Comparison of ENCODE assay signal across 10 cellular contexts in the genomic region with DNA sequence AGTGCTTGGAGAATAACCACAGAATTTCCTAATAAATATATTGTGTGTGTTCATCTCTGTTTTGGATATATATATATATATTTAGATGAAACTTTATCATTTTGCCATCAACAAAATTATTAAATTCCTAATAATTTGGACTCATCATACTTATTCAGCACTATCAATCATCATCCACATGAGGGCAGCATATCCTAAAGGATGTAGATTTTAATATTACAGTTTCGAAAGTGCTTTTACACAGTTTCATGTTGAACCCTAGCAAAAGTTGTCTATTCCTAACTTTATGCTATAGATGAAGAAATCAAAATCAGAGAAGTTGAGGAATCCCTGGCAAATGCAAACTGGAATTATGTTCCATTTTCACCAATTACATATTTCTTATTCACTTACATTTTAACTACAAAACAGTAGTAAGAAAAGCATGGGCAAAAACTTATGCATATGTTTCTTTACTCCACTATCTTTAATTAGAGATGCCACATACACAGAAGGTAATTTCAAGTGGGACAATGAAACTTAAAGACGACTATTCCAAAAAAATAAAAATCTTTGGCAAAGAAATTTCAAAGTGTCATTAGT. TPM values are rescaled to one million over a fixed set of nuclear protein-coding genes. Genes with fewer than 3 reads are reported as not detected.
DNase-seq lines count a peak whose midpoint lies in the region; ATAC-seq and TF ChIP-seq lines count a peak whose summit lies in the region.
"Had no signal": no experiment of that assay in that cellular context is flagged by ENCODE, and none has a peak within 500 bp of the region (broad histone marks: within the 10 kb centered on the region; RNA-seq: fewer than 3 reads in every experiment).

No MANE protein-coding gene starts in this region.

- no peak overlapping the region for H4K5ac ChIP-seq in mesendoderm (ENCODE audit: low read length)

- no peaks in the 10 kb centered on the region for H3K36me3 Mint-ChIP-seq in activated CD4-positive, alpha-beta memory T cell treated with anti-CD3 and anti-CD28 coated beads, Interleukin-2, amount 10 ng/mL, durations not matched to agents 7 days and 5 days (ENCODE audit: low read depth)

- no peak overlapping the region for H3K18ac ChIP-seq in mesendoderm (ENCODE audit: low read length)

- H3K79me1 ChIP-seq in mesendoderm (ENCODE audit: low read length), result no peaks in the 10 kb centered on the region

- no peak overlapping the region for H3K4me3 Mint-ChIP-seq in activated CD4-positive, alpha-beta memory T cell treated with anti-CD3 and anti-CD28 coated beads, Interleukin-2, amount 10 ng/mL, durations not matched to agents 7 days and 5 days

- no peak overlapping the region for H3K4me2 ChIP-seq in mesendoderm (ENCODE audit: low read length)

- no peak overlapping the region for H2BK15ac ChIP-seq in mesendoderm (replicated peaks; ENCODE audit: low read depth)

- no peak overlapping the region for H3K4ac ChIP-seq in mesendoderm (ENCODE audit: low read depth, low read length)

- no peaks in the 10 kb centered on the region for H3K4me1 Mint-ChIP-seq in activated CD4-positive, alpha-beta memory T cell treated with anti-CD3 and anti-CD28 coated beads, Interleukin-2, amount 10 ng/mL, durations not matched to agents 7 days and 5 days

- H3K27ac ChIP-seq in breast epithelium, result no peak overlapping the region
- no peak overlapping the region for H3K27ac ChIP-seq in mesendoderm (ENCODE audit: low read depth, low read length)
- no peak overlapping the region for H3K27ac ChIP-seq in uterus

- H3K56ac ChIP-seq in mesendoderm (ENCODE audit: low read length), result no peak overlapping the region

- TF ChIP-seq POLR2A in breast epithelium (IDR thresholded peaks at IDR 0.05) (no peak), uterus (IDR thresholded peaks at IDR 0.05) (no peak)

- CTCF ChIA-PET in activated CD4-positive, alpha-beta memory T cell treated with anti-CD3 and anti-CD28 coated beads, Interleukin-2, amount 10 ng/mL, durations not matched to agents 7 days and 5 days (lab: Charles Lee), result interaction anchor here (0.8 to 1.5 kb wide), 3 partner anchors 80 to 191 kb away, joined by 3 to 7 read pairs (median 6); no protein-coding TSS in a partner anchor

- no peak overlapping the region for H3K27ac Mint-ChIP-seq in activated CD4-positive, alpha-beta memory T cell treated with anti-CD3 and anti-CD28 coated beads, Interleukin-2, amount 10 ng/mL, durations not matched to agents 7 days and 5 days

- no peaks in the 10 kb centered on the region for H3K27me3 ChIP-seq in breast epithelium
- H3K27me3 ChIP-seq in mesendoderm (ENCODE audit: insufficient read depth, low read length, poor library complexity), result no peaks in the 10 kb centered on the region
- no peaks in the 10 kb centered on the region for H3K27me3 ChIP-seq in uterus

- H2AK5ac ChIP-seq in mesendoderm (ENCODE audit: low read length), result no peak overlapping the region

- no peak overlapping the region for H2BK120ac ChIP-seq in mesendoderm (ENCODE audit: low read depth, low read length)

- no peak overlapping the region for H3K23ac ChIP-seq in mesendoderm (ENCODE audit: low read length)

- H2BK5ac ChIP-seq in mesendoderm (ENCODE audit: low read length), result no peak overlapping the region

- ATAC-seq in GM18868 (IDR thresholded peaks at IDR 0.05; ENCODE audit: unreplicated experiment), result peak; percentile 91

- no peaks in the 10 kb centered on the region for H3K79me2 ChIP-seq in mesendoderm (ENCODE audit: control insufficient read depth, insufficient read depth, low read length)

- H4K8ac ChIP-seq in mesendoderm (ENCODE audit: low read depth, low read length), result no peak overlapping the region

- H3K27me3 Mint-ChIP-seq in activated CD4-positive, alpha-beta memory T cell treated with anti-CD3 and anti-CD28 coated beads, Interleukin-2, amount 10 ng/mL, durations not matched to agents 7 days and 5 days, result no peaks in the 10 kb centered on the region

- no peaks in the 10 kb centered on the region for H3K9me3 ChIP-seq in breast epithelium
- no peaks in the 10 kb centered on the region for H3K9me3 ChIP-seq in uterus

- intact Hi-C loops in breast epithelium (cut with DNase I; ENCODE audit: low total_unique reads) (no loop called here), uterus (cut with DNase I; ENCODE audit: low total_unique reads) (no loop called here)

- peak; percentile 62 for TF ChIP-seq CTCF in AG10803 (conservative IDR thresholded peaks at IDR 0.05; ENCODE audit: low read length)
- TF ChIP-seq CTCF in breast epithelium (IDR thresholded peaks at IDR 0.05), result peak in 2 of 3 donors; percentile 55 to 61
- peak in 2 of 4 experiments; percentile 28 to 50 for TF ChIP-seq CTCF in uterus (IDR thresholded peaks at IDR 0.05)

- POLR2A ChIA-PET in activated CD4-positive, alpha-beta memory T cell treated with anti-CD3 and anti-CD28 coated beads, Interleukin-2, amount 10 ng/mL, durations not matched to agents 7 days and 5 days (lab: Charles Lee), result no interaction called here

- no peaks in the 10 kb centered on the region for H3K9me3 Mint-ChIP-seq in activated CD4-positive, alpha-beta memory T cell treated with anti-CD3 and anti-CD28 coated beads, Interleukin-2, amount 10 ng/mL, durations not matched to agents 7 days and 5 days

- no peak overlapping the region for H3K9ac ChIP-seq in mesendoderm (ENCODE audit: low read length)

- H3K36me3 ChIP-seq in breast epithelium (no peaks in the 10 kb centered on the region), mesendoderm (ENCODE audit: control insufficient read depth, insufficient read depth, low read length) (no peaks in the 10 kb centered on the region), uterus (no peaks in the 10 kb centered on the region)

- WGBS in mesendoderm (ENCODE audit: extremely low coverage, insufficient coverage, low lambda C conversion rate), result no CpG with 5 or more reads among the region's 2 CpGs

- H3K4me1 ChIP-seq in breast epithelium (no peaks in the 10 kb centered on the region), mesendoderm (ENCODE audit: control insufficient read depth, low read depth, low read length) (no peaks in the 10 kb centered on the region), uterus (no peaks in the 10 kb centered on the region)

- DNase-seq in AG10803 (ENCODE audit: low read depth), result peak; percentile 32
- peak; percentile 13 for DNase-seq in NCI-H1694 (lab: John Stamatoyannopoulos, UW)
- no peak for DNase-seq in breast epithelium (ENCODE audit: low spot score in 2 of 2)
- DNase-seq in mesendoderm, result peak; percentile 12
- DNase-seq in NK-92 treated with Interleukin-12 subunit alpha and Interleukin-12 subunit beta, amount 100 ng/mL, for 24 hours (lab: John Stamatoyannopoulos, UW), result no peak
- DNase-seq in uterus, result no peak
- DNase-seq in activated CD4-positive, alpha-beta memory T cell treated with anti-CD3 and anti-CD28 coated beads, Interleukin-2, amount 10 ng/mL, durations not matched to agents 7 days and 5 days, result no peak

- no peak overlapping the region for H3K4me3 ChIP-seq in AG10803 (ENCODE audit: low read length)
- no peak overlapping the region for H3K4me3 ChIP-seq in breast epithelium
- H3K4me3 ChIP-seq in mesendoderm (ENCODE audit: low read length), result no peak overlapping the region
- H3K4me3 ChIP-seq in uterus, result no peak overlapping the region

RNA-seq across cellular contexts. Expression of a gene that starts 36.6 kb away (rescaled TPM):
- not detected for total RNA-seq in breast epithelium
- 0.03 TPM for polyA plus RNA-seq in mesendoderm (2013, experiment 1 of 2)
- polyA plus RNA-seq in mesendoderm (2013, experiment 2 of 2), result 0.04 TPM
- not detected for total RNA-seq in uterus
- total RNA-seq in activated CD4-positive, alpha-beta memory T cell treated with anti-CD3 and anti-CD28 coated beads, Interleukin-2, amount 10 ng/mL, durations not matched to agents 7 days and 5 days, result not detected
- total RNA-seq: urinary bladder had no signal
- polyA plus RNA-seq: urinary bladder had no signal

RNA-seq across cellular contexts. Expression of a gene that starts 50.2 kb away (rescaled TPM):
- total RNA-seq in breast epithelium, result not detected
- polyA plus RNA-seq in mesendoderm (2013, experiment 1 of 2), result not detected
- not detected for polyA plus RNA-seq in mesendoderm (2013, experiment 2 of 2)
- total RNA-seq in uterus, result under 1 TPM in 1 of 4 donors, not detected in 3; 0.21 TPM
- not detected for total RNA-seq in activated CD4-positive, alpha-beta memory T cell treated with anti-CD3 and anti-CD28 coated beads, Interleukin-2, amount 10 ng/mL, durations not matched to agents 7 days and 5 days
- total RNA-seq: urinary bladder had no signal
- polyA plus RNA-seq: esophagus, urinary bladder had no signal

Comparison
In these comparisons a context has a peak if more than half of its experiments do, and no peak if none do; other contexts are left out.
1. DNase-seq: peak in AG10803 (single experiment), NCI-H1694 (single experiment) and mesendoderm (single experiment); none in breast epithelium (0 of 2), NK-92 treated with Interleukin-12 subunit alpha and Interleukin-12 subunit beta, amount 100 ng/mL, for 24 hours (single experiment), uterus (0 of 2) and activated CD4-positive, alpha-beta memory T cell treated with anti-CD3 and anti-CD28 coated beads, Interleukin-2, amount 10 ng/mL, durations not matched to agents 7 days and 5 days (single experiment).